22 cellular contexts compared by ENCODE assay signal in the genomic region with DNA sequence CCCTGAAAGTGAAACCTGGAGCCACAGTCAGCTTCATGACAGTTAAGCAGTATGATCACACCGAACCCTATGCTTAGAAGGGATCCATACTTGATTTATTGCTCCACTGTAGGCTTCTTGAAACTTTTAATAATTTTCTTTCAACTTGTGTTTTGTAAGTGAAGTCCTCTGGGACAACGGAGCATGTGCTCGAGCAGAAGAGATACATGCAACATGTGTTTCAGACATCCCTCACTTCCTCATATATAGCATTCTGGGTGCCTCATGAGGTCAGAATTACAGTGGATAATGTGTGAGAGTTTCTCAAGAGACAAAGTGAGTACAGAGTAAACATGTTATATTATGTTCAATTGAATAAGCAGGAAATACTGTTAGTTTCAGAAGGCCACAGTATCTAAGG.
DNase-seq lines count a peak whose midpoint lies in the region; ATAC-seq, FAIRE-seq and TF ChIP-seq lines count a peak whose summit lies in the region.
"Had no signal": no experiment of that assay in that cellular context is flagged by ENCODE, and none has a peak within 500 bp of the region (broad histone marks: within the 10 kb centered on the region; RNA-seq: fewer than 3 reads in every experiment).

No MANE protein-coding gene starts in this region.

- intact Hi-C loops in HepG2 (cut with micrococcal nuclease; ENCODE audit: unreplicated experiment) = no loop called here
- intact Hi-C loops in right lobe of liver (cut with DNase I) = no loop called here
- intact Hi-C loops in PC-9 (cut with micrococcal nuclease; ENCODE audit: unreplicated experiment) = no loop called here

- ATAC-seq in HepG2 = no peak
- ATAC-seq in right lobe of liver = no peak
- ATAC-seq: A549; CD8-positive, alpha-beta T cell had no signal

- TF ChIP-seq EP300 in HepG2 (IDR thresholded peaks at IDR 0.05; ENCODE audit: low read depth in 2 of 2, low read length in 2 of 2) (no peak), HepG2 (CRISPR knock-in tag; IDR thresholded peaks at IDR 0.05; ENCODE audit: borderline replicate concordance) (no peak)

- DNase-seq in DMS153 (lab: John Stamatoyannopoulos, UW) (peak; percentile 5), DMS153 treated with DMSO at 0.1 percent for 48 hours (lab: John Stamatoyannopoulos, UW; ENCODE audit: unreplicated experiment) (no peak), HepG2 (ENCODE audit: low spot score) (no peak), right lobe of liver (no peak), PC-9 (no peak), SW480 (ENCODE audit: low spot score) (no peak), medulla oblongata (ENCODE audit: extremely low spot score) (no peak)
- DNase-seq: AML-193; Caco-2; Calu3; CD4-positive, alpha-beta T cell; CD8-positive, alpha-beta T cell; DMS79 treated with DMSO at 0.1 percent for 48 hours; GF-D8 had no signal

- TF ChIP-seq POLR2A in HepG2 (IDR thresholded peaks at IDR 0.05; ENCODE audit: insufficient read depth in 1 of 2, low read depth in 2 of 2, low read length in 2 of 2) (no peak), right lobe of liver (IDR thresholded peaks at IDR 0.05) (no peak)

- TF ChIP-seq CTCF in HepG2 (CRISPR knock-in tag; IDR thresholded peaks at IDR 0.05) = no peak
- TF ChIP-seq CTCF in right lobe of liver (IDR thresholded peaks at IDR 0.05) = no peak
- TF ChIP-seq CTCF in PC-9 (conservative IDR thresholded peaks at IDR 0.05) = no peak

- 2% methylated on average over 3 of the region's 3 CpGs for WGBS in HepG2 (ENCODE audit: low lambda C conversion rate)
- 64% methylated on average over 3 of the region's 3 CpGs for whole genome bisulfite sequencing in right lobe of liver (ENCODE audit: insufficient coverage, low coverage, low lambda C conversion rate, missing lambda C conversion rate)

- H3K9me2 ChIP-seq in PC-9 (ENCODE audit: insufficient read depth) = no peaks in the 10 kb centered on the region

- TF ChIP-seq RAD21 in HepG2 (CRISPR knock-in tag; IDR thresholded peaks at IDR 0.05) = no peak

- CTCF ChIA-PET in HepG2 (lab: Yijun Ruan, JAX; ENCODE audit: low intra/inter-chr PET ratio, low total read pairs) (no interaction called here), PC-9 (lab: Charles Lee) (no interaction called here)

- H3K4me3 ChIP-seq in HepG2 (replicated peaks in 1 of 3; ENCODE audit: insufficient read depth in 1 of 3, low read depth in 2 of 3, low read length in 3 of 3) (no peak overlapping the region), right lobe of liver (no peak overlapping the region), PC-9 (no peak overlapping the region)
- H3K4me3 ChIP-seq: A549; BLaER1 treated with 17β-estradiol and CSF1 and Interleukin-3, amounts not matched to agents 10 nM and 100 nM had no signal

- no peaks in the 10 kb centered on the region for H3K27me3 ChIP-seq in HepG2 (ENCODE audit: control insufficient read depth in 1 of 2, insufficient read depth in 2 of 2, low read length in 2 of 2)
- no peaks in the 10 kb centered on the region for H3K27me3 ChIP-seq in right lobe of liver
- no peaks in the 10 kb centered on the region for H3K27me3 ChIP-seq in PC-9 (ENCODE audit: insufficient read depth, low read depth)
- H3K27me3 ChIP-seq: BLaER1 treated with 17β-estradiol and CSF1 and Interleukin-3, amounts not matched to agents 10 nM and 100 nM had no signal

- H3K9me3 ChIP-seq in HepG2 (ENCODE audit: low read length) (no peaks in the 10 kb centered on the region), right lobe of liver (no peaks in the 10 kb centered on the region), PC-9 (ENCODE audit: insufficient read depth, low read depth) (no peaks in the 10 kb centered on the region)
- H3K9me3 ChIP-seq: A549, Caco-2 had no signal

- POLR2A ChIA-PET in HepG2 (lab: Yijun Ruan, JAX) = no interaction called here
- POLR2A ChIA-PET in PC-9 (lab: Charles Lee; ENCODE audit: unreplicated experiment) = no interaction called here

- no peak overlapping the region for H3K9ac ChIP-seq in HepG2 (ENCODE audit: insufficient read depth, low read depth, low read length)
- H3K9ac ChIP-seq: BLaER1 treated with 17β-estradiol and CSF1 and Interleukin-3, amounts not matched to agents 10 nM and 100 nM had no signal

- BruUV-seq in HepG2 (replicated peaks; lab: Mats Ljungman, UMichigan) (no TSS peak), PC-9 (replicated peaks; lab: Mats Ljungman, UMichigan) (no TSS peak)

- H3K79me2 ChIP-seq in HepG2 (ENCODE audit: insufficient read depth, low read length) (no peaks in the 10 kb centered on the region), PC-9 (ENCODE audit: low read depth) (no peaks in the 10 kb centered on the region)

- H3K4me1 ChIP-seq in HepG2 (ENCODE audit: insufficient read depth, low read length) = no peaks in the 10 kb centered on the region
- H3K4me1 ChIP-seq in right lobe of liver = no peaks in the 10 kb centered on the region
- no peaks in the 10 kb centered on the region for H3K4me1 ChIP-seq in PC-9 (replicated peaks; ENCODE audit: insufficient read depth)
- H3K4me1 ChIP-seq: A549; BLaER1 treated with 17β-estradiol and CSF1 and Interleukin-3, amounts not matched to agents 10 nM and 100 nM; Caco-2 had no signal

- H3F3A ChIP-seq in PC-9 (ENCODE audit: insufficient read depth, low read depth) = no peaks in the 10 kb centered on the region

- H2AFZ ChIP-seq in HepG2 (ENCODE audit: low read length) (no peak overlapping the region), PC-9 (peak overlapping the region; percentile 12; the same call in 1 of the 2 replicates)

- H3K27ac ChIP-seq in HepG2 (ENCODE audit: extremely low read length, insufficient read depth, low read length) (no peak overlapping the region), right lobe of liver (no peak overlapping the region), PC-9 (no peak overlapping the region)
- H3K27ac ChIP-seq: 22Rv1; A549; BLaER1 treated with 17β-estradiol and CSF1 and Interleukin-3, amounts not matched to agents 10 nM and 100 nM; C4-2B had no signal

- H3K4me2 ChIP-seq in HepG2 (ENCODE audit: low read depth, low read length) (no peak overlapping the region), PC-9 (0 out of 2 replicates have a peak overlapping the region, but pooled peaks have one; percentile 1)
- H3K4me2 ChIP-seq: A549; BLaER1 treated with 17β-estradiol and CSF1 and Interleukin-3, amounts not matched to agents 10 nM and 100 nM had no signal

- in situ Hi-C loops in HepG2 (cut with HindIII; ENCODE audit: extremely low pct_ligation_motif_present, low pct_unique_long_range_greater_than_20kb) = no loop called here

- H4K20me1 ChIP-seq in HepG2 (ENCODE audit: insufficient read depth, low read length) = no peaks in the 10 kb centered on the region
- no peaks in the 10 kb centered on the region for H4K20me1 ChIP-seq in PC-9 (ENCODE audit: insufficient read depth)
- H4K20me1 ChIP-seq: BLaER1 treated with 17β-estradiol and CSF1 and Interleukin-3, amounts not matched to agents 10 nM and 100 nM had no signal

- H3K36me3 ChIP-seq in HepG2 (replicated peaks in 1 of 2; ENCODE audit: control insufficient read depth in 1 of 2, insufficient read depth in 2 of 2, low read length in 2 of 2) (no peaks in the 10 kb centered on the region), right lobe of liver (no peaks in the 10 kb centered on the region), PC-9 (ENCODE audit: low read depth) (no peaks in the 10 kb centered on the region)
- H3K36me3 ChIP-seq: BLaER1 treated with 17β-estradiol and CSF1 and Interleukin-3, amounts not matched to agents 10 nM and 100 nM had no signal

- no peak for FAIRE-seq in HepG2 (lab: Jason Lieb, UNC)
- FAIRE-seq: A549, D721Med, G401.6, GM12891, GM19239 had no signal

TF ChIP-seq in HepG2, 621 proteins besides CTCF, POLR2A, EP300 and RAD21:
- TF ChIP-seq, protein P1, sequence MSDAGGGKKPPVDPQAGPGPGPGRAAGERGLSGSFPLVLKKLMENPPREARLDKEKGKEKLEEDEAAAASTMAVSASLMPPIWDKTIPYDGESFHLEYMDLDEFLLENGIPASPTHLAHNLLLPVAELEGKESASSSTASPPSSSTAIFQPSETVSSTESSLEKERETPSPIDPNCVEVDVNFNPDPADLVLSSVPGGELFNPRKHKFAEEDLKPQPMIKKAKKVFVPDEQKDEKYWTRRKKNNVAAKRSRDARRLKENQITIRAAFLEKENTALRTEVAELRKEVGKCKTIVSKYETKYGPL (CRISPR knock-in tag; IDR thresholded peaks at IDR 0.05) = no peak
- TF ChIP-seq MNT (IDR thresholded peaks at IDR 0.05) = peak; percentile 54
